In the genomic region with DNA sequence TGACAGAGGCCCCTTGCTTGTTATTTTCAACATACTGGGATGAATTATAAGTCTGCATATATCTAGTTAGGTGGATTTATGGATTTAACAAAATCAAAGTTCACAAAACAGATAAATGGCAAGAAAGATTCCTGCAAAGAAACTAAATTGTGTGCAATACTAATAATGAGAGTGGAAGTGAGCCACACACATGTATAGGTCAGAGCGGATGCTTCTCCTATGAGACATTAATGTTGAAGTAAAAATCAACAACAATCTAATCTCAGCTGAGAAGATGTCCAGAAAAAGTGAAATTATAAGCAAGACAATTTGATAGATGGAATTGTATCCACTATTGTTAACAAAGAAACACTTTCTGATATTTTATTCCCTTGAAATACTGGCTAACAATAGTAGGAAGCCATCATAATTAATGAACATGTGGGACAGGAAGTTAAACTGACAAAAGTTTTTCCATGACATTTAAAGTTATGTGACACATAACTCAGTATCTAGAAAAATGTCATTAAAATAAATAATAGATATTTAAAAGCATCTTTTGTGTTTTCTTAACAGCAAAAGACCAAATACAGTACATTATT, we compare ENCODE assay signal across 33 cellular contexts. TPM values are rescaled to one million over a fixed set of nuclear protein-coding genes. Genes with fewer than 3 reads are reported as not detected.
"Had no signal": no experiment of that assay in that cellular context is flagged by ENCODE, and none has a peak within 500 bp of the region (broad histone marks: within the 10 kb centered on the region; RNA-seq: fewer than 3 reads in every experiment).

No MANE protein-coding gene starts in this region.

- H3K36me3 Mint-ChIP-seq: activated naive CD4-positive, alpha-beta T cell treated with anti-CD3 and anti-CD28 coated beads, Interleukin-2, amount 50 U/mL, for 72 hours; WTC11 had no signal

- H3K27ac Mint-ChIP-seq: activated CD8-positive, alpha-beta T cell treated with anti-CD3 and anti-CD28 coated beads, Interleukin-2, amount 10 ng/mL, durations not matched to agents 7 days and 5 days; activated naive CD8-positive, alpha-beta T cell treated with anti-CD3 and anti-CD28 coated beads, Interleukin-2, amount 50 U/mL, for 24 hours; activated T-cell treated with anti-CD3 and anti-CD28 coated beads, Interleukin-2, amount 50 U/mL, for 24 hours; activated T-helper 1 cell treated with anti-CD3 and anti-CD28 coated beads, Interleukin-12 subunit alpha, Interleukin-12 subunit beta, Interleukin-2, Interleukin-4 antibody, amounts not matched to agents 30 ng/mL and 10 ng/mL and 1 ng/mL, durations not matched to agents 14 hours and 24 hours and 36 hours; T-helper 17 cell; WTC11 had no signal

- H3K27me3 Mint-ChIP-seq: activated naive CD8-positive, alpha-beta T cell treated with anti-CD3 and anti-CD28 coated beads, Interleukin-2, amount 50 U/mL, for 24 hours; activated T-cell treated with anti-CD3 and anti-CD28 coated beads, Interleukin-2, amount 50 U/mL, for 24 hours; central memory CD8-positive, alpha-beta T cell; T-helper 17 cell had no signal

- H3K27ac ChIP-seq: ascending aorta, body of pancreas, Peyer's patch, RWPE1, SJCRH30 had no signal

- H3K36me3 ChIP-seq: ascending aorta, MG63, Peyer's patch, SJCRH30 had no signal

- H3K4me3 Mint-ChIP-seq: activated CD8-positive, alpha-beta T cell treated with anti-CD3 and anti-CD28 coated beads, Interleukin-2, amount 10 ng/mL, durations not matched to agents 7 days and 5 days; activated naive CD8-positive, alpha-beta T cell treated with anti-CD3 and anti-CD28 coated beads, Interleukin-2, amount 50 U/mL, for 24 hours; activated T-cell treated with anti-CD3 and anti-CD28 coated beads, Interleukin-2, amount 50 U/mL, for 24 hours; activated T-helper 1 cell treated with anti-CD3 and anti-CD28 coated beads, Interleukin-12 subunit alpha, Interleukin-12 subunit beta, Interleukin-2, Interleukin-4 antibody, amounts not matched to agents 30 ng/mL and 10 ng/mL and 1 ng/mL, durations not matched to agents 14 hours and 24 hours and 36 hours; central memory CD8-positive, alpha-beta T cell; T-helper 17 cell; WTC11 had no signal

- FAIRE-seq: bronchial epithelial cell had no signal

- H3K4me3 ChIP-seq: ascending aorta, body of pancreas, MG63, Peyer's patch, SJCRH30 had no signal

- H3K9me3 ChIP-seq: ascending aorta, body of pancreas, MG63, Peyer's patch, SJCRH30 had no signal

- H3K27me3 ChIP-seq: ascending aorta, body of pancreas, MG63, Peyer's patch, SJCRH30 had no signal

- H3K4me1 ChIP-seq: ascending aorta, Peyer's patch, SJCRH30 had no signal

- H3K9me3 Mint-ChIP-seq: activated naive CD4-positive, alpha-beta T cell treated with anti-CD3 and anti-CD28 coated beads, Interleukin-2, amount 50 U/mL, for 72 hours; activated naive CD8-positive, alpha-beta T cell treated with anti-CD3 and anti-CD28 coated beads, Interleukin-2, amount 50 U/mL, for 24 hours; activated T-cell treated with anti-CD3 and anti-CD28 coated beads, Interleukin-2, amount 50 U/mL, for 24 hours; activated T-helper 1 cell treated with anti-CD3 and anti-CD28 coated beads, Interleukin-12 subunit alpha, Interleukin-12 subunit beta, Interleukin-2, Interleukin-4 antibody, amounts not matched to agents 30 ng/mL and 10 ng/mL and 1 ng/mL, durations not matched to agents 14 hours and 24 hours and 36 hours; central memory CD8-positive, alpha-beta T cell; WTC11 had no signal

- ATAC-seq: activated CD8-positive, alpha-beta T cell treated with anti-CD3 and anti-CD28 coated beads, Interleukin-2, amount 10 ng/mL, durations not matched to agents 7 days and 5 days; activated naive CD4-positive, alpha-beta T cell treated with anti-CD3 and anti-CD28 coated beads, Interleukin-2, amount 50 U/mL, for 72 hours; activated naive CD8-positive, alpha-beta T cell treated with anti-CD3 and anti-CD28 coated beads, Interleukin-2, amount 50 U/mL, for 24 hours; body of pancreas; T-helper 17 cell; WTC11 had no signal

- DNase-seq: activated CD4-positive, alpha-beta T cell treated with anti-CD3 and anti-CD28 coated beads for 48 hours; activated CD4-positive, alpha-beta T cell treated with anti-CD3 and anti-CD28 coated beads, Interleukin-2, amount 50 U/mL, for 4 hours; activated CD4-positive, CD25-positive, alpha-beta regulatory T cell treated with anti-CD3 and anti-CD28 coated beads, Interleukin-2, amount 50 U/mL, for 72 hours; activated CD8-positive, alpha-beta memory T cell treated with anti-CD3 and anti-CD28 coated beads, Interleukin-2, amount 50 U/mL, for 48 hours; activated CD8-positive, alpha-beta T cell treated with anti-CD3 and anti-CD28 coated beads, Interleukin-2, amount 10 ng/mL, durations not matched to agents 7 days and 5 days; activated effector memory CD4-positive, alpha-beta T cell treated with anti-CD3 and anti-CD28 coated beads, Interleukin-2, amount 50 U/mL, for 16 hours; activated naive CD4-positive, alpha-beta T cell treated with Interleukin-2 at 50 U/mL for 16 hours; activated naive CD8-positive, alpha-beta T cell treated with anti-CD3 and anti-CD28 coated beads, Interleukin-2, amount 50 U/mL, for 24 hours; activated T-cell treated with anti-CD3 and anti-CD28 coated beads, Interleukin-2, amount 50 U/mL, for 24 hours; amniotic stem cell; body of pancreas; MG63; MV-4-11; NCI-H1092 treated with DMSO at 0.1 percent for 48 hours; NCI-H1436; NCI-H1694 treated with DMSO at 0.1 percent for 48 hours; NCI-H2029 treated with DMSO at 0.1 percent for 48 hours; NCI-H345; NCI-H510A; NCI-H69; NK-92 treated with Interleukin-12 subunit alpha and Interleukin-12 subunit beta, amount 100 ng/mL, for 24 hours; Peyer's patch; Right ventricle myocardium superior; SJCRH30; T-helper 17 cell; T-helper 9 cell had no signal

RNA-seq across cellular contexts. Expression of a gene that starts 39.7 kb away (rescaled TPM):
- total RNA-seq: ascending aorta had no signal
